In the genomic region with DNA sequence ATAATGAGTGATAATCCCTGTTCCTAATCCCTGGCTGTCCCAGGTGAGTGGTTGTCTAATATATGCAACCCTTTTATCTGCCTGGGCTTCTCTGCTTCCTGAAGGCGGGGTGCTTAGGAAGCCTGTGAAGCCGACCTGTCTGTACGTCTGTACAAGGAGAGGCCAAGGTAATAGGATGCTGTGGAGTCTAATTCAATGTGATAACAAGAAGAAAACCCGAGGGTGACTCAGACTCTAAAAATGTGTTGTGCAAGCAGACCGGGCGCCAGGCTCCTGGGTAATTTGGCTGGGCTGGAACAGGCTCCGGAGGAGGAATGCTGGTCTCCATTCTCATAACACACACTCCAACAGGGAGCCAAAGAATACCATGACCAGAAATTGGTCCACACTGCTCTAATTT, we compare ENCODE assay signal across 9 cellular contexts. TPM values are rescaled to one million over a fixed set of nuclear protein-coding genes. Genes with fewer than 3 reads are reported as not detected.
DNase-seq lines count a peak whose midpoint lies in the region; ATAC-seq and TF ChIP-seq lines count a peak whose summit lies in the region.
"Had no signal": no experiment of that assay in that cellular context is flagged by ENCODE, and none has a peak within 500 bp of the region (broad histone marks: within the 10 kb centered on the region; RNA-seq: fewer than 3 reads in every experiment).

No MANE protein-coding gene starts in this region.

- H3K27me3 Mint-ChIP-seq in progenitor cell of endocrine pancreas, result no peaks in the 10 kb centered on the region

- TF ChIP-seq CTCF in fibroblast of villous mesenchyme (IDR thresholded peaks at IDR 0.05; ENCODE audit: insufficient read depth, low read depth, low read length) (no peak), progenitor cell of endocrine pancreas (IDR thresholded peaks at IDR 0.05; ENCODE audit: unreplicated experiment) (no peak)

- DNase-seq in ELR (ENCODE audit: low read depth) (peak; percentile 90), RKO (ENCODE audit: low spot score) (peak; percentile 65), fibroblast of villous mesenchyme (ENCODE audit: low read depth) (peak; percentile 62), progenitor cell of endocrine pancreas (ENCODE audit: low spot score, unreplicated experiment) (no peak), NCI-H1417 treated with DMSO at 0.1 percent for 48 hours (lab: John Stamatoyannopoulos, UW) (no peak), retina (no peak)
- DNase-seq in stimulated activated CD4-positive, alpha-beta T cell treated with anti-CD3 and anti-CD28 coated beads, Interleukin-1b, Interleukin-23, amount 100 ng/mL, for 48 hours, result no peak
- DNase-seq: T-cell had no signal

- H3K4me3 Mint-ChIP-seq in progenitor cell of endocrine pancreas (ENCODE audit: low read depth), result no peak overlapping the region
- H3K4me3 Mint-ChIP-seq: T-cell had no signal

- H3K9me3 Mint-ChIP-seq in progenitor cell of endocrine pancreas (ENCODE audit: low read depth), result no peaks in the 10 kb centered on the region
- H3K9me3 Mint-ChIP-seq: T-cell had no signal

- H3K4me3 ChIP-seq in fibroblast of villous mesenchyme (ENCODE audit: low read depth, low read length), result no peak overlapping the region

- H3K36me3 Mint-ChIP-seq in progenitor cell of endocrine pancreas (ENCODE audit: insufficient read depth), result no peaks in the 10 kb centered on the region
- H3K36me3 Mint-ChIP-seq: T-cell had no signal

- peak overlapping the region; percentile 65 for H3K27ac Mint-ChIP-seq in progenitor cell of endocrine pancreas
- H3K27ac Mint-ChIP-seq: T-cell had no signal

- no peak for ATAC-seq in HG03571 (IDR thresholded peaks at IDR 0.05; ENCODE audit: unreplicated experiment)
- ATAC-seq: T-cell had no signal

- peaks cover 19% of the 10 kb centered on the region for H3K4me1 Mint-ChIP-seq in progenitor cell of endocrine pancreas (ENCODE audit: low read depth)

RNA-seq across cellular contexts. Expression of a gene that starts 43.6 kb away (rescaled TPM):
- total RNA-seq in fibroblast of villous mesenchyme (1.3 and 3.5 TPM in 2 replicates), progenitor cell of endocrine pancreas (6.5 and 7.0 TPM in 2 replicates)

RNA-seq across cellular contexts. Expression of a gene that starts 44.0 kb away (rescaled TPM):
- total RNA-seq in fibroblast of villous mesenchyme (under 0.01 TPM in 1 of 2 replicates, not detected in the other), progenitor cell of endocrine pancreas (0.46 and 1.0 TPM in 2 replicates)

Comparison
In these comparisons a context has a peak if more than half of its experiments do, and no peak if none do; other contexts are left out.
1. DNase-seq: peak in ELR (single experiment), RKO (single experiment) and fibroblast of villous mesenchyme (single experiment); none in progenitor cell of endocrine pancreas (single experiment), stimulated activated CD4-positive, alpha-beta T cell treated with anti-CD3 and anti-CD28 coated beads, Interleukin-1b, Interleukin-23, amount 100 ng/mL, for 48 hours (single experiment), NCI-H1417 treated with DMSO at 0.1 percent for 48 hours (single experiment) and retina (single experiment).